8 cellular contexts compared by ENCODE assay signal in genomic region chr2:100580474-100581264, GRCh38. TPM values are rescaled to one million over a fixed set of nuclear protein-coding genes. Genes with fewer than 3 reads are reported as not detected.
DNase-seq lines count a peak whose midpoint lies in the region; ATAC-seq lines count a peak whose summit lies in the region.

No MANE protein-coding gene starts in this region.

- H3K4me2 ChIP-seq in neuronal stem cell (ENCODE audit: insufficient read depth, low read length, poor library complexity, severe bottlenecking): no peak overlapping the region

- no peaks in the 10 kb centered on the region for H3K4me1 ChIP-seq in neuronal stem cell (ENCODE audit: control insufficient read depth in 2 of 2, insufficient read depth in 1 of 2, low read depth in 1 of 2, low read length in 2 of 2)

- H3K36me3 ChIP-seq in H7 (replicated peaks; ENCODE audit: control insufficient read depth, insufficient read depth, low read length): no peaks in the 10 kb centered on the region
- peaks cover 0 to 25% of the 10 kb centered on the region in 2 donors for H3K36me3 ChIP-seq in neuronal stem cell (replicated peaks in 1 of 2; ENCODE audit: control insufficient read depth in 2 of 2, insufficient read depth in 2 of 2, low read length in 2 of 2)

- H2BK5ac ChIP-seq in neuronal stem cell (ENCODE audit: low read length): no peak overlapping the region

- H3K27me3 Mint-ChIP-seq in dendritic cell treated with granulocyte-macrophage colony-stimulating factor and Interleukin-4, amounts not matched to agents 40 ng/mL and 50 ng/mL, for 4 days: no peaks in the 10 kb centered on the region

- no peak overlapping the region for H3K27ac ChIP-seq in neuronal stem cell (replicated peaks; ENCODE audit: low read length)

- H3K9me3 Mint-ChIP-seq in dendritic cell treated with granulocyte-macrophage colony-stimulating factor and Interleukin-4, amounts not matched to agents 40 ng/mL and 50 ng/mL, for 4 days: peaks cover 5% of the 10 kb centered on the region

- peaks cover 0 to 3% of the 10 kb centered on the region in 2 donors for H3K9me3 ChIP-seq in neuronal stem cell (replicated peaks in 1 of 2; ENCODE audit: control insufficient read depth in 2 of 2, insufficient read depth in 1 of 2, low read depth in 1 of 2, low read length in 2 of 2)

- H3K4me3 ChIP-seq in H7 (ENCODE audit: insufficient read depth, low read depth, low read length) (no peak overlapping the region), neuronal stem cell (ENCODE audit: low read length in 2 of 2) (no peak overlapping the region)

- no peak overlapping the region for H2AK5ac ChIP-seq in neuronal stem cell (ENCODE audit: low read depth, low read length)

- WGBS in neuronal stem cell (ENCODE audit: extremely low coverage in 2 of 2, insufficient read length in 2 of 2, insufficient replicate concordance in 1 of 2), 2 donors: no CpG with 5 or more reads among the region's 13 CpGs

- intact Hi-C loops in dendritic cell treated with granulocyte-macrophage colony-stimulating factor and Interleukin-4, amounts not matched to agents 40 ng/mL and 50 ng/mL, for 4 days (cut with micrococcal nuclease): no loop called here

- H3K79me1 ChIP-seq in neuronal stem cell (ENCODE audit: low read depth, low read length): no peaks in the 10 kb centered on the region

- no peak overlapping the region for H4K91ac ChIP-seq in neuronal stem cell (ENCODE audit: low read depth, low read length, poor library complexity)

- no peak overlapping the region for H3K4ac ChIP-seq in neuronal stem cell (ENCODE audit: low read length)

- no peak overlapping the region for H2BK15ac ChIP-seq in neuronal stem cell (ENCODE audit: low read length)

- H4K8ac ChIP-seq in neuronal stem cell (ENCODE audit: low read depth, low read length): no peak overlapping the region

- no peak overlapping the region for H3K9ac ChIP-seq in neuronal stem cell (ENCODE audit: low read depth, low read length, poor library complexity)

- H3K27me3 ChIP-seq in H7 (ENCODE audit: control insufficient read depth, insufficient read depth, low read length): no peaks in the 10 kb centered on the region
- no peaks in the 10 kb centered on the region for H3K27me3 ChIP-seq in neuronal stem cell (ENCODE audit: control insufficient read depth in 3 of 3, insufficient read depth in 3 of 3, low read depth in 1 of 3, low read length in 3 of 3)

- ATAC-seq in GM19043 (IDR thresholded peaks at IDR 0.05; ENCODE audit: low read depth, unreplicated experiment) (peak; percentile 73), HG03103 (IDR thresholded peaks at IDR 0.05; ENCODE audit: low read depth, unreplicated experiment) (peak; percentile 75)

- peak overlapping the region; percentile 75 for H3K27ac Mint-ChIP-seq in dendritic cell treated with granulocyte-macrophage colony-stimulating factor and Interleukin-4, amounts not matched to agents 40 ng/mL and 50 ng/mL, for 4 days

- H3K4me1 Mint-ChIP-seq in dendritic cell treated with granulocyte-macrophage colony-stimulating factor and Interleukin-4, amounts not matched to agents 40 ng/mL and 50 ng/mL, for 4 days (ENCODE audit: low read depth): peaks cover 13% of the 10 kb centered on the region

- peaks cover 20% of the 10 kb centered on the region for H3K36me3 Mint-ChIP-seq in dendritic cell treated with granulocyte-macrophage colony-stimulating factor and Interleukin-4, amounts not matched to agents 40 ng/mL and 50 ng/mL, for 4 days (ENCODE audit: low read depth)

- no peak overlapping the region for H2BK120ac ChIP-seq in neuronal stem cell (ENCODE audit: low read depth, low read length)

- H2AFZ ChIP-seq in neuronal stem cell (ENCODE audit: low read length): no peak overlapping the region

- H3K14ac ChIP-seq in neuronal stem cell (ENCODE audit: low read length): no peak overlapping the region

- H3K4me3 Mint-ChIP-seq in dendritic cell treated with granulocyte-macrophage colony-stimulating factor and Interleukin-4, amounts not matched to agents 40 ng/mL and 50 ng/mL, for 4 days: peak overlapping the region; percentile 17

- peak; percentile 55 for DNase-seq in UCSD-AML1 (lab: John Stamatoyannopoulos, UW; ENCODE audit: unreplicated experiment)
- peak; percentile 20 to 88 (median 64) for DNase-seq in stimulated activated naive CD4-positive, alpha-beta T cell (lab: John Stamatoyannopoulos, UW)
- no peak for DNase-seq in H7
- DNase-seq in neuronal stem cell (ENCODE audit: low spot score): no peak
- no peak for DNase-seq in SK-N-DZ (ENCODE audit: low spot score)

- no peak overlapping the region for H3K23ac ChIP-seq in neuronal stem cell (ENCODE audit: low read depth, low read length, poor library complexity)

- H3K18ac ChIP-seq in neuronal stem cell (ENCODE audit: low read length): no peak overlapping the region

- H2BK12ac ChIP-seq in neuronal stem cell (ENCODE audit: low read length): no peak overlapping the region

RNA-seq across cellular contexts. Expression of gene PDCL3, which starts 17.9 kb away (rescaled TPM):
- 11.7 and 14.2 TPM in 2 replicates for total RNA-seq in H7 (2014; rRNA removed; shearing (Covaris generic))
- 17.1 TPM for polyA plus RNA-seq in neuronal stem cell (2013, experiment 1 of 2)
- polyA plus RNA-seq in neuronal stem cell (2013, experiment 2 of 2): 17.3 TPM
- polyA plus RNA-seq in SK-N-DZ (2014; cell fraction: cytosol; rRNA removed): 16.4 and 18.0 TPM in 2 replicates
- 10.8 and 10.9 TPM in 2 replicates for polyA plus RNA-seq in SK-N-DZ (2014; cell fraction: nucleus; rRNA removed)

Comparison
In these comparisons a context has a peak if more than half of its experiments do, and no peak if none do; other contexts are left out.
1. DNase-seq: peak in UCSD-AML1 (single experiment) and stimulated activated naive CD4-positive, alpha-beta T cell (6 of 6); none in H7 (single experiment), neuronal stem cell (single experiment) and SK-N-DZ (single experiment).